Comparison of ENCODE assay signal across 1 cellular context in the genomic region with DNA sequence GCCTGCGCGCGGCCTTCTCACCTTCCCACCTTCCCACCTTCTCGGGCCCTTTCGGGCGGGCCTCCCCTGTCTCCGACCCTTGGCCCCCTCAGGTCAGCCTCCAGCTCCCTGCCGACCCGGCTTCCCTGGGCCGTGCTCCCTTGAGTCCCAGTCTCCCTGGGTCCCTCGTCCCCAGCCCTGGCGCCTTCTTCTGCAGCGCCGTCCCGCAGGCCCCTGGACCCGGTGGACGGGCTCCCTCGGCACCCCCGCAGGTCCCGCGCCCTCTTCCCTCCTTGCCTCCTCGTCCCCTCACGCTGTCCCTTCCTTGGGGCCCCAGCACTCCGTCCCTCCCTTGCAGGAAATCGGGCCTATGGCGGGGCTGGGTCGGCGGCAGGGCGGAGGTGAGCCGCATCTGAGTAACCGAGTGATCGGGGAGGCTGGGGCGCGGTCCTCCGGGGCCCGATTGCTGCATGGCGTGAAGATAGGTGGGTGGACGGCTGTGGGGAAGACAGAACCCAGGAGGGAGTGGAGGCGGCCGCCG.
TF ChIP-seq lines count a peak whose summit lies in the region.

No MANE protein-coding gene starts in this region.

TF ChIP-seq in K562, 482 proteins besides CTCF, POLR2A, EP300 and RAD21 (continued from another document):
- TF ChIP-seq, protein P1, sequence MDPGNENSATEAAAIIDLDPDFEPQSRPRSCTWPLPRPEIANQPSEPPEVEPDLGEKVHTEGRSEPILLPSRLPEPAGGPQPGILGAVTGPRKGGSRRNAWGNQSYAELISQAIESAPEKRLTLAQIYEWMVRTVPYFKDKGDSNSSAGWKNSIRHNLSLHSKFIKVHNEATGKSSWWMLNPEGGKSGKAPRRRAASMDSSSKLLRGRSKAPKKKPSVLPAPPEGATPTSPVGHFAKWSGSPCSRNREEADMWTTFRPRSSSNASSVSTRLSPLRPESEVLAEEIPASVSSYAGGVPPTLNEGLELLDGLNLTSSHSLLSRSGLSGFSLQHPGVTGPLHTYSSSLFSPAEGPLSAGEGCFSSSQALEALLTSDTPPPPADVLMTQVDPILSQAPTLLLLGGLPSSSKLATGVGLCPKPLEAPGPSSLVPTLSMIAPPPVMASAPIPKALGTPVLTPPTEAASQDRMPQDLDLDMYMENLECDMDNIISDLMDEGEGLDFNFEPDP (CRISPR knock-in tag; IDR thresholded peaks at IDR 0.05) = 0 out of 2 replicates have a peak, but pooled peaks have one; percentile 16
- no peak for TF ChIP-seq ETV6 (IDR thresholded peaks at IDR 0.05; ENCODE audit: borderline replicate concordance in 1 of 2, low read depth in 2 of 2, low read length in 1 of 2)
- TF ChIP-seq ETV6 (CRISPR knock-in tag; IDR thresholded peaks at IDR 0.05; ENCODE audit: borderline replicate concordance) = 0 out of 2 replicates have a peak, but pooled peaks have one; percentile 48
- TF ChIP-seq CBFA2T3 (IDR thresholded peaks at IDR 0.05) = no peak
- TF ChIP-seq FOXK1 (CRISPR knock-in tag; IDR thresholded peaks at IDR 0.05; ENCODE audit: borderline replicate concordance) = peak; percentile 61; the same call in 1 of the 2 replicates
- TF ChIP-seq NBN (IDR thresholded peaks at IDR 0.05; ENCODE audit: low read depth) = no peak
- TF ChIP-seq, protein P2, sequence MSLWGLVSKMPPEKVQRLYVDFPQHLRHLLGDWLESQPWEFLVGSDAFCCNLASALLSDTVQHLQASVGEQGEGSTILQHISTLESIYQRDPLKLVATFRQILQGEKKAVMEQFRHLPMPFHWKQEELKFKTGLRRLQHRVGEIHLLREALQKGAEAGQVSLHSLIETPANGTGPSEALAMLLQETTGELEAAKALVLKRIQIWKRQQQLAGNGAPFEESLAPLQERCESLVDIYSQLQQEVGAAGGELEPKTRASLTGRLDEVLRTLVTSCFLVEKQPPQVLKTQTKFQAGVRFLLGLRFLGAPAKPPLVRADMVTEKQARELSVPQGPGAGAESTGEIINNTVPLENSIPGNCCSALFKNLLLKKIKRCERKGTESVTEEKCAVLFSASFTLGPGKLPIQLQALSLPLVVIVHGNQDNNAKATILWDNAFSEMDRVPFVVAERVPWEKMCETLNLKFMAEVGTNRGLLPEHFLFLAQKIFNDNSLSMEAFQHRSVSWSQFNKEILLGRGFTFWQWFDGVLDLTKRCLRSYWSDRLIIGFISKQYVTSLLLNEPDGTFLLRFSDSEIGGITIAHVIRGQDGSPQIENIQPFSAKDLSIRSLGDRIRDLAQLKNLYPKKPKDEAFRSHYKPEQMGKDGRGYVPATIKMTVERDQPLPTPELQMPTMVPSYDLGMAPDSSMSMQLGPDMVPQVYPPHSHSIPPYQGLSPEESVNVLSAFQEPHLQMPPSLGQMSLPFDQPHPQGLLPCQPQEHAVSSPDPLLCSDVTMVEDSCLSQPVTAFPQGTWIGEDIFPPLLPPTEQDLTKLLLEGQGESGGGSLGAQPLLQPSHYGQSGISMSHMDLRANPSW (CRISPR knock-in tag; IDR thresholded peaks at IDR 0.05) = peak; percentile 70; the same call in 1 of the 2 replicates
- TF ChIP-seq ZNF239 (CRISPR knock-in tag; IDR thresholded peaks at IDR 0.05) = no peak
- peak; percentile 61; the same call in 1 of the 2 replicates for TF ChIP-seq ZNF431 (CRISPR knock-in tag; IDR thresholded peaks at IDR 0.05)
- TF ChIP-seq HMGN3 (IDR thresholded peaks at IDR 0.05; ENCODE audit: borderline replicate concordance, extremely low read depth, insufficient read length, low read depth, low read length) = peak; percentile 7
- no peak for TF ChIP-seq POLR2AphosphoS2 (IDR thresholded peaks at IDR 0.05; ENCODE audit: low read length)
- TF ChIP-seq, protein P3, sequence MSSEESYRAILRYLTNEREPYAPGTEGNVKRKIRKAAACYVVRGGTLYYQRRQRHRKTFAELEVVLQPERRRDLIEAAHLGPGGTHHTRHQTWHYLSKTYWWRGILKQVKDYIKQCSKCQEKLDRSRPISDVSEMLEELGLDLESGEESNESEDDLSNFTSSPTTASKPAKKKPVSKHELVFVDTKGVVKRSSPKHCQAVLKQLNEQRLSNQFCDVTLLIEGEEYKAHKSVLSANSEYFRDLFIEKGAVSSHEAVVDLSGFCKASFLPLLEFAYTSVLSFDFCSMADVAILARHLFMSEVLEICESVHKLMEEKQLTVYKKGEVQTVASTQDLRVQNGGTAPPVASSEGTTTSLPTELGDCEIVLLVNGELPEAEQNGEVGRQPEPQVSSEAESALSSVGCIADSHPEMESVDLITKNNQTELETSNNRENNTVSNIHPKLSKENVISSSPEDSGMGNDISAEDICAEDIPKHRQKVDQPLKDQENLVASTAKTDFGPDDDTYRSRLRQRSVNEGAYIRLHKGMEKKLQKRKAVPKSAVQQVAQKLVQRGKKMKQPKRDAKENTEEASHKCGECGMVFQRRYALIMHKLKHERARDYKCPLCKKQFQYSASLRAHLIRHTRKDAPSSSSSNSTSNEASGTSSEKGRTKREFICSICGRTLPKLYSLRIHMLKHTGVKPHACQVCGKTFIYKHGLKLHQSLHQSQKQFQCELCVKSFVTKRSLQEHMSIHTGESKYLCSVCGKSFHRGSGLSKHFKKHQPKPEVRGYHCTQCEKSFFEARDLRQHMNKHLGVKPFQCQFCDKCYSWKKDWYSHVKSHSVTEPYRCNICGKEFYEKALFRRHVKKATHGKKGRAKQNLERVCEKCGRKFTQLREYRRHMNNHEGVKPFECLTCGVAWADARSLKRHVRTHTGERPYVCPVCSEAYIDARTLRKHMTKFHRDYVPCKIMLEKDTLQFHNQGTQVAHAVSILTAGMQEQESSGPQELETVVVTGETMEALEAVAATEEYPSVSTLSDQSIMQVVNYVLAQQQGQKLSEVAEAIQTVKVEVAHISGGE (CRISPR knock-in tag; IDR thresholded peaks at IDR 0.05) = no peak
- peak; percentile 40; the same call in 1 of the 2 replicates for TF ChIP-seq ZNF224 (CRISPR knock-in tag; IDR thresholded peaks at IDR 0.05)
- no peak for TF ChIP-seq HSF4 (CRISPR knock-in tag; IDR thresholded peaks at IDR 0.05; ENCODE audit: borderline replicate concordance)
- no peak for TF ChIP-seq DPF2 (IDR thresholded peaks at IDR 0.05)
- TF ChIP-seq, protein P4, sequence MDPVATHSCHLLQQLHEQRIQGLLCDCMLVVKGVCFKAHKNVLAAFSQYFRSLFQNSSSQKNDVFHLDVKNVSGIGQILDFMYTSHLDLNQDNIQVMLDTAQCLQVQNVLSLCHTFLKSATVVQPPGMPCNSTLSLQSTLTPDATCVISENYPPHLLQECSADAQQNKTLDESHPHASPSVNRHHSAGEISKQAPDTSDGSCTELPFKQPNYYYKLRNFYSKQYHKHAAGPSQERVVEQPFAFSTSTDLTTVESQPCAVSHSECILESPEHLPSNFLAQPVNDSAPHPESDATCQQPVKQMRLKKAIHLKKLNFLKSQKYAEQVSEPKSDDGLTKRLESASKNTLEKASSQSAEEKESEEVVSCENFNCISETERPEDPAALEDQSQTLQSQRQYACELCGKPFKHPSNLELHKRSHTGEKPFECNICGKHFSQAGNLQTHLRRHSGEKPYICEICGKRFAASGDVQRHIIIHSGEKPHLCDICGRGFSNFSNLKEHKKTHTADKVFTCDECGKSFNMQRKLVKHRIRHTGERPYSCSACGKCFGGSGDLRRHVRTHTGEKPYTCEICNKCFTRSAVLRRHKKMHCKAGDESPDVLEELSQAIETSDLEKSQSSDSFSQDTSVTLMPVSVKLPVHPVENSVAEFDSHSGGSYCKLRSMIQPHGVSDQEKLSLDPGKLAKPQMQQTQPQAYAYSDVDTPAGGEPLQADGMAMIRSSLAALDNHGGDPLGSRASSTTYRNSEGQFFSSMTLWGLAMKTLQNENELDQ (CRISPR knock-in tag; IDR thresholded peaks at IDR 0.05; ENCODE audit: borderline replicate concordance) = no peak
- no peak for TF ChIP-seq RUNX1 (IDR thresholded peaks at IDR 0.05; ENCODE audit: low read depth)
- TF ChIP-seq TEAD2 (tag; IDR thresholded peaks at IDR 0.05) = no peak
- TF ChIP-seq CHD2 (IDR thresholded peaks at IDR 0.05; ENCODE audit: low read depth, low read length) = no peak
- no peak for TF ChIP-seq BRCA1 (IDR thresholded peaks at IDR 0.05)
- no peak for TF ChIP-seq BRCA1 (CRISPR knock-in tag; IDR thresholded peaks at IDR 0.05)
- no peak for TF ChIP-seq ZNF695 (CRISPR knock-in tag; IDR thresholded peaks at IDR 0.05)
- TF ChIP-seq MYNN (IDR thresholded peaks at IDR 0.05) = no peak
- TF ChIP-seq MYNN (CRISPR knock-in tag; IDR thresholded peaks at IDR 0.05) = no peak
- TF ChIP-seq, protein P5, sequence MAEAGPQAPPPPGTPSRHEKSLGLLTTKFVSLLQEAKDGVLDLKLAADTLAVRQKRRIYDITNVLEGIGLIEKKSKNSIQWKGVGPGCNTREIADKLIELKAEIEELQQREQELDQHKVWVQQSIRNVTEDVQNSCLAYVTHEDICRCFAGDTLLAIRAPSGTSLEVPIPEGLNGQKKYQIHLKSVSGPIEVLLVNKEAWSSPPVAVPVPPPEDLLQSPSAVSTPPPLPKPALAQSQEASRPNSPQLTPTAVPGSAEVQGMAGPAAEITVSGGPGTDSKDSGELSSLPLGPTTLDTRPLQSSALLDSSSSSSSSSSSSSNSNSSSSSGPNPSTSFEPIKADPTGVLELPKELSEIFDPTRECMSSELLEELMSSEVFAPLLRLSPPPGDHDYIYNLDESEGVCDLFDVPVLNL (CRISPR knock-in tag; IDR thresholded peaks at IDR 0.05; ENCODE audit: low read depth) = no peak
- no peak for TF ChIP-seq ZNF589 (CRISPR knock-in tag; IDR thresholded peaks at IDR 0.05; ENCODE audit: low read depth)
- TF ChIP-seq, protein P6, sequence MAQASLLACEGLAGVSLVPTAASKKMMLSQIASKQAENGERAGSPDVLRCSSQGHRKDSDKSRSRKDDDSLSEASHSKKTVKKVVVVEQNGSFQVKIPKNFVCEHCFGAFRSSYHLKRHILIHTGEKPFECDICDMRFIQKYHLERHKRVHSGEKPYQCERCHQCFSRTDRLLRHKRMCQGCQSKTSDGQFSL (CRISPR knock-in tag; IDR thresholded peaks at IDR 0.05) = peak; percentile 73
- TF ChIP-seq, protein P6 (tag; IDR thresholded peaks at IDR 0.05) = no peak
- no peak for TF ChIP-seq ARID1B (IDR thresholded peaks at IDR 0.05)
- 0 out of 2 replicates have a peak, but pooled peaks have one; percentile 7 for TF ChIP-seq ZNF121 (CRISPR knock-in tag; conservative IDR thresholded peaks at IDR 0.05)
- TF ChIP-seq SRF (CRISPR knock-in tag; IDR thresholded peaks at IDR 0.05) = no peak
- TF ChIP-seq, protein P7, sequence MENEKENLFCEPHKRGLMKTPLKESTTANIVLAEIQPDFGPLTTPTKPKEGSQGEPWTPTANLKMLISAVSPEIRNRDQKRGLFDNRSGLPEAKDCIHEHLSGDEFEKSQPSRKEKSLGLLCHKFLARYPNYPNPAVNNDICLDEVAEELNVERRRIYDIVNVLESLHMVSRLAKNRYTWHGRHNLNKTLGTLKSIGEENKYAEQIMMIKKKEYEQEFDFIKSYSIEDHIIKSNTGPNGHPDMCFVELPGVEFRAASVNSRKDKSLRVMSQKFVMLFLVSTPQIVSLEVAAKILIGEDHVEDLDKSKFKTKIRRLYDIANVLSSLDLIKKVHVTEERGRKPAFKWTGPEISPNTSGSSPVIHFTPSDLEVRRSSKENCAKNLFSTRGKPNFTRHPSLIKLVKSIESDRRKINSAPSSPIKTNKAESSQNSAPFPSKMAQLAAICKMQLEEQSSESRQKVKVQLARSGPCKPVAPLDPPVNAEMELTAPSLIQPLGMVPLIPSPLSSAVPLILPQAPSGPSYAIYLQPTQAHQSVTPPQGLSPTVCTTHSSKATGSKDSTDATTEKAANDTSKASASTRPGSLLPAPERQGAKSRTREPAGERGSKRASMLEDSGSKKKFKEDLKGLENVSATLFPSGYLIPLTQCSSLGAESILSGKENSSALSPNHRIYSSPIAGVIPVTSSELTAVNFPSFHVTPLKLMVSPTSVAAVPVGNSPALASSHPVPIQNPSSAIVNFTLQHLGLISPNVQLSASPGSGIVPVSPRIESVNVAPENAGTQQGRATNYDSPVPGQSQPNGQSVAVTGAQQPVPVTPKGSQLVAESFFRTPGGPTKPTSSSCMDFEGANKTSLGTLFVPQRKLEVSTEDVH (IDR thresholded peaks at IDR 0.05; ENCODE audit: low read depth, partially characterized antibody) = no peak
